8 cellular contexts compared by ENCODE assay signal in genomic region chr12:131895640-131896079, GRCh38. TPM values are rescaled to one million over a fixed set of nuclear protein-coding genes. Genes with fewer than 3 reads are reported as not detected.
DNase-seq lines count a peak whose midpoint lies in the region; ATAC-seq and TF ChIP-seq lines count a peak whose summit lies in the region.

No MANE protein-coding gene starts in this region.

- in situ Hi-C loops in IMR-90 (cut with MboI; ENCODE audit: low sequenced_read_pairs): no loop called here
- in situ Hi-C loops in brain microvascular endothelial cell (cut with HindIII; ENCODE audit: low pct_ligation_motif_present, low sequenced_read_pairs): no loop called here

- ATAC-seq in IMR-90 (ENCODE audit: low read depth) (no peak), HG03045 (IDR thresholded peaks at IDR 0.05; ENCODE audit: unreplicated experiment) (no peak)

- no peak for TF ChIP-seq CTCF in IMR-90 (conservative IDR thresholded peaks at IDR 0.05; ENCODE audit: low read depth, low read length)
- no peak for TF ChIP-seq CTCF in brain microvascular endothelial cell (IDR thresholded peaks at IDR 0.05; ENCODE audit: low read depth, low read length, missing control alignments)

- H3K27me3 ChIP-seq in IMR-90 (ENCODE audit: control insufficient read depth, insufficient read depth, low read length) (no peaks in the 10 kb centered on the region; the same call in 1 of the 2 replicates), brain microvascular endothelial cell (replicated peaks) (no peaks in the 10 kb centered on the region), mononuclear cell (ENCODE audit: insufficient read depth, low read length) (no peaks in the 10 kb centered on the region)

- H2AK5ac ChIP-seq in IMR-90 (ENCODE audit: low read depth, low read length): 0 out of 2 replicates have a peak overlapping the region, but pooled peaks have one; percentile 25

- peaks cover 7 to 45% of the 10 kb centered on the region in 2 experiments for H3K79me1 ChIP-seq in IMR-90 (ENCODE audit: low read depth in 1 of 2, low read length in 2 of 2)

- POLR2A ChIA-PET in IMR-90 (lab: Charles Lee; ENCODE audit: unreplicated experiment): no interaction called here

- peak overlapping the region; percentile 59 for H3K4me3 ChIP-seq in IMR-90 (ENCODE audit: insufficient read depth, low read depth, low read length)
- H3K4me3 ChIP-seq in brain microvascular endothelial cell (ENCODE audit: low read depth, low read length): peak overlapping the region; percentile 67
- peak overlapping the region; percentile 54 for H3K4me3 ChIP-seq in mononuclear cell (ENCODE audit: low read length)

- H4K8ac ChIP-seq in IMR-90 (ENCODE audit: low read depth in 2 of 2, low read length in 2 of 2): no peak overlapping the region

- H3K4ac ChIP-seq in IMR-90 (ENCODE audit: low read depth, low read length): peak overlapping the region; percentile 38

- H2BK5ac ChIP-seq in IMR-90 (ENCODE audit: low read depth, low read length, poor library complexity, severe bottlenecking): peak overlapping the region; percentile 6

- TF ChIP-seq RAD21 in IMR-90 (IDR thresholded peaks at IDR 0.05; ENCODE audit: low read length): no peak

- H3K9me1 ChIP-seq in IMR-90 (ENCODE audit: insufficient read depth, low read length): peaks cover 9% of the 10 kb centered on the region; the same call in 1 of the 2 replicates

- no peak overlapping the region for H4K91ac ChIP-seq in IMR-90 (ENCODE audit: insufficient read depth, low read depth, low read length)

- peaks cover 25% of the 10 kb centered on the region for H4K20me1 ChIP-seq in IMR-90 (ENCODE audit: insufficient read depth, low read length)

- peak overlapping the region; percentile 88 for H2AFZ ChIP-seq in IMR-90 (replicated peaks; ENCODE audit: low read length, poor library complexity)

- H3K4me1 ChIP-seq in IMR-90 (ENCODE audit: control insufficient read depth, insufficient read depth, low read length): peaks cover 10% of the 10 kb centered on the region
- peaks cover 28% of the 10 kb centered on the region for H3K4me1 ChIP-seq in mononuclear cell (ENCODE audit: insufficient read depth, low read length)

- H3K23ac ChIP-seq in IMR-90 (ENCODE audit: low read depth, low read length): peak overlapping the region; percentile 65

- H3K14ac ChIP-seq in IMR-90 (replicated peaks; ENCODE audit: low read depth, low read length): peak overlapping the region; percentile 62

- no TSS peak for BruUV-seq in IMR-90 (replicated peaks; lab: Mats Ljungman, UMichigan)

- H2BK120ac ChIP-seq in IMR-90 (ENCODE audit: low read depth, low read length): no peak overlapping the region

- H3K9me3 ChIP-seq in IMR-90 (ENCODE audit: control insufficient read depth, insufficient read depth, low read length) (no peaks in the 10 kb centered on the region), mononuclear cell (ENCODE audit: low read depth, low read length) (no peaks in the 10 kb centered on the region)

- no peak for TF ChIP-seq POLR2A in IMR-90 (IDR thresholded peaks at IDR 0.05; ENCODE audit: low read depth, low read length)

- peak; percentile 35 for DNase-seq in activated CD4-positive, alpha-beta T cell treated with anti-CD3 and anti-CD28 coated beads for 4 hours
- DNase-seq in activated CD4-positive, alpha-beta T cell treated with anti-CD3 and anti-CD28 coated beads, Interleukin-2, amount 50 U/mL, for 1 hour: no peak
- DNase-seq in IMR-90: no peak
- DNase-seq in brain microvascular endothelial cell: no peak
- DNase-seq in NCI-H1048 (lab: John Stamatoyannopoulos, UW): no peak
- DNase-seq in NCI-H1092 treated with DMSO at 0.1 percent for 48 hours (lab: John Stamatoyannopoulos, UW): no peak

- H3K36me3 ChIP-seq in IMR-90 (ENCODE audit: control insufficient read depth, insufficient read depth, low read length): peaks cover 18% of the 10 kb centered on the region; the same call in 1 of the 2 replicates
- H3K36me3 ChIP-seq in brain microvascular endothelial cell (replicated peaks): peaks cover 2% of the 10 kb centered on the region

- intact Hi-C loops in IMR-90 (cut with micrococcal nuclease): loop anchor here (2.0 to 5.0 kb wide), 2 partner anchors 33 to 63 kb away; partner anchors contain the start of gene PUS1

- peak overlapping the region; percentile 98 for H3K4me2 ChIP-seq in IMR-90 (ENCODE audit: low read depth, low read length)

- no peak overlapping the region for H2BK20ac ChIP-seq in IMR-90 (ENCODE audit: low read depth, low read length)

- no peak overlapping the region for H4K5ac ChIP-seq in IMR-90 (ENCODE audit: low read depth, low read length)

- peak overlapping the region; percentile 67 for H3K9ac ChIP-seq in IMR-90 (ENCODE audit: low read depth, low read length)

- peak overlapping the region; percentile 27 for H3K27ac ChIP-seq in IMR-90 (ENCODE audit: insufficient read depth, low read length)
- H3K27ac ChIP-seq in brain microvascular endothelial cell: peak overlapping the region; percentile 87

- H2BK15ac ChIP-seq in IMR-90 (ENCODE audit: low read depth, low read length): no peak overlapping the region

- peak overlapping the region; percentile 28; the same call in 1 of the 2 replicates for H3K56ac ChIP-seq in IMR-90 (ENCODE audit: extremely low read depth, insufficient read depth, low read length)

- WGBS in IMR-90 (ENCODE audit: extremely low coverage in 2 of 2, insufficient read length in 1 of 2), 2 experiments: 6% methylated on average over 5 of the region's 12 CpGs; no CpG with 5 or more reads in 1 of the 2 experiments

- CTCF ChIA-PET in IMR-90 (lab: Yijun Ruan, JAX): no interaction called here

- dilution Hi-C loops in IMR-90 (cut with HindIII; ENCODE audit: low sequenced_read_pairs, unreplicated experiment): no loop called here

- H2AK9ac ChIP-seq in IMR-90 (replicated peaks; ENCODE audit: low read depth, low read length, poor library complexity): peak overlapping the region; percentile 52

- no peak overlapping the region for H3K18ac ChIP-seq in IMR-90 (ENCODE audit: low read depth, low read length)

TF ChIP-seq in IMR-90, 13 proteins besides CTCF, POLR2A, EP300 and RAD21:
- TF ChIP-seq RFX5 (IDR thresholded peaks at IDR 0.05; ENCODE audit: low read depth, low read length): no peak
- TF ChIP-seq ELK1 (IDR thresholded peaks at IDR 0.05; ENCODE audit: borderline replicate concordance, low read depth, low read length): no peak
- TF ChIP-seq FOS (IDR thresholded peaks at IDR 0.05; ENCODE audit: low read depth, low read length): no peak
- TF ChIP-seq MAZ (IDR thresholded peaks at IDR 0.05; ENCODE audit: borderline replicate concordance, low read depth, low read length): no peak
- TF ChIP-seq BHLHE40 (IDR thresholded peaks at IDR 0.05; ENCODE audit: low read depth, low read length): no peak
- no peak for TF ChIP-seq MXI1 (IDR thresholded peaks at IDR 0.05; ENCODE audit: borderline replicate concordance, low read depth, low read length)
- no peak for TF ChIP-seq RCOR1 (IDR thresholded peaks at IDR 0.05; ENCODE audit: insufficient replicate concordance, low read length)
- no peak for TF ChIP-seq USF2 (IDR thresholded peaks at IDR 0.05; ENCODE audit: low read depth, low read length)
- TF ChIP-seq MAFK (IDR thresholded peaks at IDR 0.05; ENCODE audit: low read depth, low read length): no peak
- TF ChIP-seq NFE2L2 (IDR thresholded peaks at IDR 0.05; ENCODE audit: low read depth, low read length): no peak
- no peak for TF ChIP-seq CHD1 (IDR thresholded peaks at IDR 0.05; ENCODE audit: low read depth, low read length)
- no peak for TF ChIP-seq CEBPB (IDR thresholded peaks at IDR 0.05; ENCODE audit: low read depth, low read length)

RNA-seq across cellular contexts. Expression of gene ULK1, which starts 1.2 kb away (rescaled TPM):
- total RNA-seq in IMR-90 (2012; rRNA removed) (1.8 and 1.9 TPM in 2 replicates), mononuclear cell (25.8 TPM)
- polyA plus RNA-seq in IMR-90 (2012; rRNA removed): 19.2 and 20.0 TPM in 2 replicates
- 7.8 and 17.2 TPM in 2 replicates for polyA plus RNA-seq in IMR-90 (2012; cell fraction: cytosol; rRNA removed)
- 80.3 and 166 TPM in 2 replicates for polyA plus RNA-seq in IMR-90 (2012; cell fraction: nucleus; rRNA removed; ENCODE audit: low replicate concordance)

RNA-seq across cellular contexts. Expression of gene PUS1, which starts 33.4 kb away (rescaled TPM):
- total RNA-seq in IMR-90 (2012; rRNA removed) (11.4 and 14.0 TPM in 2 replicates), mononuclear cell (4.5 TPM)
- 33.1 and 36.7 TPM in 2 replicates for polyA plus RNA-seq in IMR-90 (2012; rRNA removed)
- 28.6 and 35.9 TPM in 2 replicates for polyA plus RNA-seq in IMR-90 (2012; cell fraction: cytosol; rRNA removed)
- polyA plus RNA-seq in IMR-90 (2012; cell fraction: nucleus; rRNA removed; ENCODE audit: low replicate concordance): 86.5 and 151 TPM in 2 replicates

RNA-seq across cellular contexts. Expression of gene EP400, which starts 54.1 kb away (rescaled TPM):
- 4.3 and 5.3 TPM in 2 replicates for total RNA-seq in IMR-90 (2012; rRNA removed)
- polyA plus RNA-seq in IMR-90 (2012; rRNA removed): 10.3 and 11.4 TPM in 2 replicates
- 5.7 and 6.6 TPM in 2 replicates for polyA plus RNA-seq in IMR-90 (2012; cell fraction: cytosol; rRNA removed)
- 20.1 and 26.9 TPM in 2 replicates for polyA plus RNA-seq in IMR-90 (2012; cell fraction: nucleus; rRNA removed; ENCODE audit: low replicate concordance)
- total RNA-seq in mononuclear cell: 20.5 TPM

Comparison
In these comparisons a context has a peak if more than half of its experiments do, and no peak if none do; other contexts are left out.
1. DNase-seq: peak in activated CD4-positive, alpha-beta T cell treated with anti-CD3 and anti-CD28 coated beads for 4 hours (2 of 2); none in activated CD4-positive, alpha-beta T cell treated with anti-CD3 and anti-CD28 coated beads, Interleukin-2, amount 50 U/mL, for 1 hour (single experiment), IMR-90 (single experiment), brain microvascular endothelial cell (single experiment), NCI-H1048 (single experiment) and NCI-H1092 treated with DMSO at 0.1 percent for 48 hours (single experiment).
2. Peak in every context shown above with its lines, with median percentiles within 50 percentile points of each other: H3K4me3 ChIP-seq.